Comparison of ENCODE assay signal across 12 cellular contexts in the genomic region with DNA sequence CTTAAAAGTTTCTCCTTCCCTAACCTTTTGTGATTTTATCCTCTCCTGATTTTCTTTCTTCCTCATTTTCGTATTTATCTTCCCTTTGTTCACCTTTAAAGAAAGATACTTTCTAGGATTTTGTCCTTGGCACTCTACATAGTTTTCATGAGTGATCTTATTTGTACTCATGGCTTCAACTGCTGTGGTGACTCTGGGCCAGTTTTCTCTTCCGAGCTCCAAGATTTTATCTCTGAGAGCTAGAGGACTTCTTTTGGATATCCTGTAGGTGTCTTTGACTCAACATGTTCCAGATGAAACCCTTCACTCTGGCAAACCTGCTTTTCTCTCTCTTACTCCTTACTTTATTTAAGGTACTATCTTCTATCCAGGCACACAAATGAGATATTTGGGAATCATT.
"Had no signal": no experiment of that assay in that cellular context is flagged by ENCODE, and none has a peak within 500 bp of the region (broad histone marks: within the 10 kb centered on the region; RNA-seq: fewer than 3 reads in every experiment).

No MANE protein-coding gene starts in this region.

- H3K9me3 ChIP-seq: body of pancreas, ovary had no signal

- H3K9me3 Mint-ChIP-seq: activated B cell treated with CpG ODN at 0.5 μM for 24 hours; activated CD4-positive, alpha-beta T cell treated with anti-CD3 and anti-CD28 coated beads, Interleukin-2, amount 10 ng/mL, durations not matched to agents 24 days and 14 days; activated naive CD4-positive, alpha-beta T cell treated with anti-CD3 and anti-CD28 coated beads, Interleukin-2, amount 10 ng/mL, durations not matched to agents 7 days and 5 days; activated T-helper 17 cell treated with anti-CD3 and anti-CD28 coated beads, Interleukin-2, amount 50 U/mL, for 72 hours; T-helper 1 cell treated with Interleukin-12 subunit alpha and Interleukin-12 subunit beta and Interleukin-4 antibody, amounts not matched to agents 30 μg/mL and 1 μg/mL, for 36 hours had no signal

- H3K27me3 Mint-ChIP-seq: activated T-helper 17 cell treated with anti-CD3 and anti-CD28 coated beads, Interleukin-2, amount 50 U/mL, for 72 hours had no signal

- H3K4me3 ChIP-seq: body of pancreas, ovary had no signal

- ATAC-seq: activated T-helper 17 cell treated with anti-CD3 and anti-CD28 coated beads, Interleukin-2, amount 50 U/mL, for 72 hours; body of pancreas; esophagus mucosa; stimulated activated naive CD8-positive, alpha-beta T cell treated with anti-CD3 and anti-CD28 coated beads, Interleukin-15, Interleukin-2, amounts not matched to agents 100 U/mL and 50 U/mL, for 24 hours had no signal

- H3K27ac ChIP-seq: body of pancreas, ovary had no signal

- H3K27ac Mint-ChIP-seq: activated B cell treated with CpG ODN at 0.5 μM for 24 hours; activated CD4-positive, alpha-beta T cell treated with anti-CD3 and anti-CD28 coated beads, Interleukin-2, amount 10 ng/mL, durations not matched to agents 24 days and 14 days; activated naive CD4-positive, alpha-beta T cell treated with anti-CD3 and anti-CD28 coated beads, Interleukin-2, amount 10 ng/mL, durations not matched to agents 7 days and 5 days; activated T-helper 17 cell treated with anti-CD3 and anti-CD28 coated beads, Interleukin-2, amount 50 U/mL, for 72 hours; T-helper 1 cell treated with Interleukin-12 subunit alpha and Interleukin-12 subunit beta and Interleukin-4 antibody, amounts not matched to agents 30 μg/mL and 1 μg/mL, for 36 hours had no signal

- H3K36me3 Mint-ChIP-seq: activated naive CD4-positive, alpha-beta T cell treated with anti-CD3 and anti-CD28 coated beads, Interleukin-2, amount 10 ng/mL, durations not matched to agents 7 days and 5 days had no signal

- H3K4me1 Mint-ChIP-seq: activated B cell treated with CpG ODN at 0.5 μM for 24 hours had no signal

- H3K36me3 ChIP-seq: ovary had no signal

- DNase-seq: activated B cell treated with CpG ODN at 0.5 μM for 24 hours; activated CD4-positive, alpha-beta T cell treated with anti-CD3 and anti-CD28 coated beads, Interleukin-2, amount 10 ng/mL, durations not matched to agents 24 days and 14 days; activated naive CD4-positive, alpha-beta T cell treated with anti-CD3 and anti-CD28 coated beads, Interleukin-2, amount 10 ng/mL, durations not matched to agents 7 days and 5 days; body of pancreas; cerebellar nuclear complex; mesenchymal stem cell; ovary; stimulated activated CD4-positive, alpha-beta T cell treated with anti-CD3 and anti-CD28 coated beads, Interleukin-2, amount 100 ng/mL, for 48 hours; stimulated activated naive CD8-positive, alpha-beta T cell treated with anti-CD3 and anti-CD28 coated beads, Interleukin-15, Interleukin-2, amounts not matched to agents 100 U/mL and 50 U/mL, for 24 hours had no signal

- H3K4me3 Mint-ChIP-seq: activated B cell treated with CpG ODN at 0.5 μM for 24 hours; activated CD4-positive, alpha-beta T cell treated with anti-CD3 and anti-CD28 coated beads, Interleukin-2, amount 10 ng/mL, durations not matched to agents 24 days and 14 days; activated naive CD4-positive, alpha-beta T cell treated with anti-CD3 and anti-CD28 coated beads, Interleukin-2, amount 10 ng/mL, durations not matched to agents 7 days and 5 days; activated T-helper 17 cell treated with anti-CD3 and anti-CD28 coated beads, Interleukin-2, amount 50 U/mL, for 72 hours; T-helper 1 cell treated with Interleukin-12 subunit alpha and Interleukin-12 subunit beta and Interleukin-4 antibody, amounts not matched to agents 30 μg/mL and 1 μg/mL, for 36 hours had no signal

- H3K27me3 ChIP-seq: body of pancreas, ovary had no signal
